ENCODE assay signal across 22 cellular contexts in genomic region chr2:233328922-233329321, GRCh38. TPM values are rescaled to one million over a fixed set of nuclear protein-coding genes. Genes with fewer than 3 reads are reported as not detected.
DNase-seq lines count a peak whose midpoint lies in the region; ATAC-seq, FAIRE-seq and TF ChIP-seq lines count a peak whose summit lies in the region.
"Had no signal": no experiment of that assay in that cellular context is flagged by ENCODE, and none has a peak within 500 bp of the region (broad histone marks: within the 10 kb centered on the region; RNA-seq: fewer than 3 reads in every experiment).

No MANE protein-coding gene starts in this region.

- H3K9ac ChIP-seq in HepG2 (ENCODE audit: insufficient read depth, low read depth, low read length) = no peak overlapping the region

- H3K4me3 ChIP-seq in HepG2 (replicated peaks in 1 of 3; ENCODE audit: insufficient read depth in 1 of 3, low read depth in 2 of 3, low read length in 3 of 3) = no peak overlapping the region
- no peak overlapping the region for H3K4me3 ChIP-seq in right lobe of liver
- H3K4me3 ChIP-seq: MG63, PC-9 had no signal

- BruUV-seq in HepG2 (replicated peaks; lab: Mats Ljungman, UMichigan) = no TSS peak

- TF ChIP-seq EP300 in HepG2 (IDR thresholded peaks at IDR 0.05; ENCODE audit: low read depth in 2 of 2, low read length in 2 of 2) = no peak
- TF ChIP-seq EP300 in HepG2 (CRISPR knock-in tag; IDR thresholded peaks at IDR 0.05; ENCODE audit: borderline replicate concordance) = no peak

- H3K27me3 Mint-ChIP-seq in T-helper 17 cell (no peaks in the 10 kb centered on the region), memory B cell (no peaks in the 10 kb centered on the region)
- H3K27me3 Mint-ChIP-seq: IgD-negative memory B cell had no signal

- DNase-seq in HepG2 (ENCODE audit: low spot score) = no peak
- DNase-seq in right lobe of liver = no peak
- no peak for DNase-seq in T-helper 17 cell
- no peak for DNase-seq in memory B cell (ENCODE audit: low spot score in 2 of 2)
- DNase-seq in nucleus accumbens (lab: John Stamatoyannopoulos, UW) = no peak
- DNase-seq in sciatic nerve (ENCODE audit: low spot score) = no peak
- DNase-seq: C1 segment of cervical spinal cord, DMS79 treated with DMSO at 0.1 percent for 48 hours, Kasumi-1, NCI-H1048, NCI-H1436, NCI-H526, PC-9 had no signal

- H3K27ac ChIP-seq in HepG2 (ENCODE audit: extremely low read length, insufficient read depth, low read length) (no peak overlapping the region), right lobe of liver (no peak overlapping the region)
- H3K27ac ChIP-seq: HL-60, PC-9, RWPE1 had no signal

- TF ChIP-seq POLR2A in HepG2 (IDR thresholded peaks at IDR 0.05; ENCODE audit: insufficient read depth in 1 of 2, low read depth in 2 of 2, low read length in 2 of 2) (no peak), right lobe of liver (IDR thresholded peaks at IDR 0.05) (no peak)

- H3K27me3 ChIP-seq in HepG2 (ENCODE audit: control insufficient read depth in 1 of 2, insufficient read depth in 2 of 2, low read length in 2 of 2) (peaks cover 0 to 25% of the 10 kb centered on the region in 2 experiments; a peak in 3 of 5 replicates), right lobe of liver (no peaks in the 10 kb centered on the region)
- H3K27me3 ChIP-seq: MG63 had no signal

- H3K4me2 ChIP-seq in HepG2 (ENCODE audit: low read depth, low read length) = no peak overlapping the region
- H3K4me2 ChIP-seq: PC-9 had no signal

- CTCF ChIA-PET in HepG2 (lab: Yijun Ruan, JAX; ENCODE audit: low intra/inter-chr PET ratio, low total read pairs) = no interaction called here

- H3K9me3 Mint-ChIP-seq in memory B cell = no peaks in the 10 kb centered on the region
- H3K9me3 Mint-ChIP-seq: H9, IgD-negative memory B cell had no signal

- no peaks in the 10 kb centered on the region for H4K20me1 ChIP-seq in HepG2 (ENCODE audit: insufficient read depth, low read length)

- TF ChIP-seq CTCF in HepG2 (CRISPR knock-in tag; IDR thresholded peaks at IDR 0.05) (no peak), right lobe of liver (IDR thresholded peaks at IDR 0.05) (no peak)

- H3K4me3 Mint-ChIP-seq in T-helper 17 cell (no peak overlapping the region), memory B cell (no peak overlapping the region)
- H3K4me3 Mint-ChIP-seq: H9, IgD-negative memory B cell had no signal

- H3K4me1 Mint-ChIP-seq in T-helper 17 cell (peaks cover 37% of the 10 kb centered on the region), memory B cell (peaks cover 44% of the 10 kb centered on the region)

- H3K36me3 ChIP-seq in HepG2 (replicated peaks in 1 of 2; ENCODE audit: control insufficient read depth in 1 of 2, insufficient read depth in 2 of 2, low read length in 2 of 2) (no peaks in the 10 kb centered on the region), right lobe of liver (no peaks in the 10 kb centered on the region)
- H3K36me3 ChIP-seq: MG63 had no signal

- FAIRE-seq in HepG2 (lab: Jason Lieb, UNC) = no peak
- FAIRE-seq: A204.1 had no signal

- no peaks in the 10 kb centered on the region for H3K4me1 ChIP-seq in HepG2 (ENCODE audit: insufficient read depth, low read length)
- H3K4me1 ChIP-seq in right lobe of liver = no peaks in the 10 kb centered on the region

- no peaks in the 10 kb centered on the region for H3K79me2 ChIP-seq in HepG2 (ENCODE audit: insufficient read depth, low read length)

- H3K27ac Mint-ChIP-seq in T-helper 17 cell (peak overlapping the region; percentile 45), memory B cell (peak overlapping the region; percentile 70)
- H3K27ac Mint-ChIP-seq: H9 had no signal

- H3K36me3 Mint-ChIP-seq in T-helper 17 cell (ENCODE audit: low read depth) (peaks cover 3% of the 10 kb centered on the region), memory B cell (no peaks in the 10 kb centered on the region)

- in situ Hi-C loops in HepG2 (cut with HindIII; ENCODE audit: extremely low pct_ligation_motif_present, low pct_unique_long_range_greater_than_20kb) = no loop called here

- no peaks in the 10 kb centered on the region for H3K9me3 ChIP-seq in HepG2 (ENCODE audit: low read length)
- no peaks in the 10 kb centered on the region for H3K9me3 ChIP-seq in right lobe of liver
- no peaks in the 10 kb centered on the region for H3K9me3 ChIP-seq in T-helper 17 cell (ENCODE audit: control insufficient read depth, low read length, poor library complexity, severe bottlenecking)
- H3K9me3 ChIP-seq: MG63 had no signal

- TF ChIP-seq RAD21 in HepG2 (CRISPR knock-in tag; IDR thresholded peaks at IDR 0.05) = no peak

- 50% methylated on average over 4 of the region's 4 CpGs for WGBS in HepG2 (ENCODE audit: low lambda C conversion rate)
- 20% methylated on average over 1 of the region's 4 CpGs for WGBS in right lobe of liver (ENCODE audit: insufficient coverage, low coverage, low lambda C conversion rate, missing lambda C conversion rate)

- POLR2A ChIA-PET in HepG2 (lab: Yijun Ruan, JAX) = no interaction called here

- intact Hi-C loops in HepG2 (cut with micrococcal nuclease; ENCODE audit: unreplicated experiment) = no loop called here
- intact Hi-C loops in right lobe of liver (cut with DNase I) = no loop called here
- intact Hi-C loops in sciatic nerve (cut with DNase I) = no loop called here

- ATAC-seq in HepG2 (no peak), right lobe of liver (no peak), T-helper 17 cell (no peak), memory B cell (ENCODE audit: low read depth) (no peak), esophagus mucosa (no peak), GM18858 (IDR thresholded peaks at IDR 0.05; ENCODE audit: unreplicated experiment) (no peak), sciatic nerve (no peak)

- no peak overlapping the region for H2AFZ ChIP-seq in HepG2 (ENCODE audit: low read length)
- H2AFZ ChIP-seq: PC-9 had no signal

RNA-seq across cellular contexts. Expression of gene SAG, which starts 21.3 kb away (rescaled TPM):
- not detected in 2 replicates for total RNA-seq in HepG2 (2016; rRNA removed; fragmentation: Illumina TruSeq; extraction: Trizol)
- not detected in 2 replicates for total RNA-seq in HepG2 (2016; cell fraction: cytosol; rRNA removed; fragmentation: Illumina TruSeq; extraction: Trizol; ENCODE audit: low read depth)
- total RNA-seq in HepG2 (2016; cell fraction: insoluble cytoplasmic fraction; rRNA removed; fragmentation: Illumina TruSeq; extraction: Trizol) = not detected in 2 replicates
- total RNA-seq in HepG2 (2016; cell fraction: membrane; rRNA removed; fragmentation: Illumina TruSeq; extraction: Trizol) = not detected in 2 replicates
- total RNA-seq in HepG2 (2016; cell fraction: nucleus; rRNA removed; fragmentation: Illumina TruSeq; extraction: Trizol) = not detected in 2 replicates
- polyA plus RNA-seq in HepG2 (2011; rRNA removed) = not detected in 2 replicates
- not detected in 2 replicates for polyA plus RNA-seq in HepG2 (2011; cell fraction: cytosol; rRNA removed)
- 0.31 TPM in 1 of 2 replicates, not detected in the other for polyA plus RNA-seq in HepG2 (2011; cell fraction: nucleus; rRNA removed)
- not detected in 2 replicates for polyA plus RNA-seq in HepG2 (2012)
- not detected in 2 replicates for polyA plus RNA-seq in HepG2 (2016; cell fraction: cytosol; fragmentation: Illumina TruSeq; extraction: Trizol; ENCODE audit: low read depth)
- polyA plus RNA-seq in HepG2 (2016; cell fraction: insoluble cytoplasmic fraction; fragmentation: Illumina TruSeq; extraction: Trizol; ENCODE audit: low read depth) = not detected in 2 replicates
- polyA plus RNA-seq in HepG2 (2016; cell fraction: membrane; fragmentation: Illumina TruSeq; extraction: Trizol; ENCODE audit: low read depth) = not detected in 2 replicates
- polyA plus RNA-seq in HepG2 (2016; cell fraction: nucleus; fragmentation: Illumina TruSeq; extraction: Trizol; ENCODE audit: insufficient read depth, low read depth) = not detected in 2 replicates
- polyA minus RNA-seq in HepG2 (2011; rRNA and poly(A)+ RNA removed; ENCODE audit: low replicate concordance) = not detected in 2 replicates
- polyA minus RNA-seq in HepG2 (2011; cell fraction: cytosol; rRNA and poly(A)+ RNA removed) = not detected in 2 replicates
- not detected in 2 replicates for polyA minus RNA-seq in HepG2 (2011; cell fraction: nucleus; rRNA and poly(A)+ RNA removed)
- total RNA-seq in right lobe of liver = not detected
- under 1 TPM; 0.10 to 0.25 TPM for total RNA-seq in T-helper 17 cell
- total RNA-seq in esophagus mucosa = not detected
- not detected for total RNA-seq in sciatic nerve
- total RNA-seq: H9, HT1080, PC-9 had no signal
- polyA plus RNA-seq: IgD-negative memory B cell had no signal

RNA-seq across cellular contexts. Expression of gene DGKD, which starts 25.4 kb away (rescaled TPM):
- total RNA-seq in HepG2 (2016; rRNA removed; fragmentation: Illumina TruSeq; extraction: Trizol) (20.6 and 24.5 TPM in 2 replicates), right lobe of liver (10 to 100 TPM in 4 of 6 experiments, 1 to 10 TPM in 2; 6.5 to 16.6 (median 14.2) TPM), T-helper 17 cell (100 to 1,000 TPM; 148 to 170 TPM), esophagus mucosa (6.7 TPM), sciatic nerve (35.8 TPM)
- total RNA-seq in HepG2 (2016; cell fraction: cytosol; rRNA removed; fragmentation: Illumina TruSeq; extraction: Trizol; ENCODE audit: low read depth) = 14.8 and 17.4 TPM in 2 replicates
- 16.3 and 24.8 TPM in 2 replicates for total RNA-seq in HepG2 (2016; cell fraction: insoluble cytoplasmic fraction; rRNA removed; fragmentation: Illumina TruSeq; extraction: Trizol)
- 17.6 and 18.2 TPM in 2 replicates for total RNA-seq in HepG2 (2016; cell fraction: membrane; rRNA removed; fragmentation: Illumina TruSeq; extraction: Trizol)
- total RNA-seq in HepG2 (2016; cell fraction: nucleus; rRNA removed; fragmentation: Illumina TruSeq; extraction: Trizol) = 42.7 and 44.6 TPM in 2 replicates
- polyA plus RNA-seq in HepG2 (2011; rRNA removed) = 33.2 and 40.3 TPM in 2 replicates
- polyA plus RNA-seq in HepG2 (2011; cell fraction: cytosol; rRNA removed) = 13.1 and 13.6 TPM in 2 replicates
- polyA plus RNA-seq in HepG2 (2011; cell fraction: nucleus; rRNA removed) = 303 and 327 TPM in 2 replicates
- 46.9 and 49.5 TPM in 2 replicates for polyA plus RNA-seq in HepG2 (2012)
- 5.9 and 7.2 TPM in 2 replicates for polyA plus RNA-seq in HepG2 (2016; cell fraction: cytosol; fragmentation: Illumina TruSeq; extraction: Trizol; ENCODE audit: low read depth)
- polyA plus RNA-seq in HepG2 (2016; cell fraction: insoluble cytoplasmic fraction; fragmentation: Illumina TruSeq; extraction: Trizol; ENCODE audit: low read depth) = 8.2 and 10.8 TPM in 2 replicates
- polyA plus RNA-seq in HepG2 (2016; cell fraction: membrane; fragmentation: Illumina TruSeq; extraction: Trizol; ENCODE audit: low read depth) = 5.2 and 5.9 TPM in 2 replicates
- 119 and 132 TPM in 2 replicates for polyA plus RNA-seq in HepG2 (2016; cell fraction: nucleus; fragmentation: Illumina TruSeq; extraction: Trizol; ENCODE audit: insufficient read depth, low read depth)
- 44.8 and 91.4 TPM in 2 replicates for polyA minus RNA-seq in HepG2 (2011; rRNA and poly(A)+ RNA removed; ENCODE audit: low replicate concordance)
- 13.3 and 16.4 TPM in 2 replicates for polyA minus RNA-seq in HepG2 (2011; cell fraction: cytosol; rRNA and poly(A)+ RNA removed)
- 54.7 and 79.4 TPM in 2 replicates for polyA minus RNA-seq in HepG2 (2011; cell fraction: nucleus; rRNA and poly(A)+ RNA removed)
